Comparison of ENCODE assay signal across 8 cellular contexts in the genomic region with DNA sequence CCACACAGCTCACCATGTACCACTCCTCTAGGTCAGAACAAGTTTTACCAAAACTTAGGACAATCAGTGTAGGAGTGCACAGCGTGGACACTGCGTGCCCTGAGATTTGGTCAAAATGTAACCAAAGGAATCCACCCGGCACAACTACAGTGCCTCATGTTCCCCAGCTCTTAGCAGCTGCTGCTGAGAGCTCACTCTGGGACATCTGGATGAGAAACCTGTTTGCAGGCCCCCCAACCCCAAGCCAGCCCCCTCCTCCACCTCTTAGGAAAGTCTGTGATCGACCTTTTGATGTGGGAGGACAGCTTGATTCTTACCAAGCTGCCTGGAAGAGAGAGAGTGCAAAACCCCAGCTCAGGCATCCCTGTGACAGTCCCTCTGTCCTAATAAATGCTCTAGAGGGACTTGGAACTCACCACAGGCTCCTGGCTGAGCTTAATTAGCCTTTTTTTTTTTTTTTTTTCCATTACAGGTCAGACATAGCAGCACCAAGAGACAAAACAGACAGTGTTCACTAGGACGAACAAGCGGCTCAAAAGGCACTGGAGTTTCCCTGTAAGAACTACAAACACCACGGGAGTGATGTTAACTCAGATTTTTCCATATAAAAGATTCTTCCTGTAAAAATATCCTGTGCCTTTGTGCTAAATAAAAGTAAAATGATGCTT.
A peak's percentile ranks its signal among the peaks of the same experiment; 100 is the strongest.
DNase-seq lines count a peak whose midpoint lies in the region; ATAC-seq and TF ChIP-seq lines count a peak whose summit lies in the region.

No MANE protein-coding gene starts in this region.

- no peak for TF ChIP-seq POLR2A in upper lobe of left lung (IDR thresholded peaks at IDR 0.05)

- no peaks in the 10 kb centered on the region for H3K9me3 ChIP-seq in endocrine pancreas (ENCODE audit: control insufficient read depth, low read length)
- H3K9me3 ChIP-seq in mesodermal cell (ENCODE audit: control insufficient read depth, low read length) = no peaks in the 10 kb centered on the region
- H3K9me3 ChIP-seq in upper lobe of left lung = no peaks in the 10 kb centered on the region

- H3K4me1 ChIP-seq in endocrine pancreas (ENCODE audit: control insufficient read depth, insufficient read depth, low read length) = peaks cover 12% of the 10 kb centered on the region
- peaks cover 64% of the 10 kb centered on the region for H3K4me1 ChIP-seq in mesodermal cell (ENCODE audit: control insufficient read depth, insufficient read depth, low read length, poor library complexity, severe bottlenecking)
- peaks cover 64 to 90% (median 85%) of the 10 kb centered on the region in 4 donors for H3K4me1 ChIP-seq in upper lobe of left lung

- WGBS in mesodermal cell (ENCODE audit: insufficient coverage in 2 of 2), 2 experiments = 66 to 76% methylated on average over 3 of the region's 7 CpGs
- 57 to 60% methylated on average over 7 of the region's 7 CpGs for WGBS in upper lobe of left lung, 2 donors

- H3K4me3 ChIP-seq in endocrine pancreas (ENCODE audit: control insufficient read depth, insufficient read depth, low read length) = peak overlapping the region; percentile 92
- H3K4me3 ChIP-seq in mesodermal cell (ENCODE audit: extremely low read depth, insufficient read depth, low read length, poor library complexity, severe bottlenecking) = peak overlapping the region; percentile 40
- H3K4me3 ChIP-seq in upper lobe of left lung = peak overlapping the region; percentile 13 to 62 (median 48)

- DNase-seq in NCI-H82 (lab: John Stamatoyannopoulos, UW) (peak; percentile 45), NCI-H82 treated with DMSO at 0.1 percent for 48 hours (lab: John Stamatoyannopoulos, UW; ENCODE audit: unreplicated experiment) (no peak), upper lobe of left lung (no peak), NCI-H774 (lab: John Stamatoyannopoulos, UW) (no peak)

- peak overlapping the region; percentile 93 for H3K27ac ChIP-seq in mesodermal cell (ENCODE audit: low read depth, low read length, severe bottlenecking)
- H3K27ac ChIP-seq in upper lobe of left lung = peak overlapping the region; percentile 80 to 90 (median 82)

- TF ChIP-seq CTCF in upper lobe of left lung (IDR thresholded peaks at IDR 0.05) = no peak

- H3K27me3 ChIP-seq in endocrine pancreas (ENCODE audit: control insufficient read depth, insufficient read depth, low read length) = no peaks in the 10 kb centered on the region
- H3K27me3 ChIP-seq in upper lobe of left lung = no peaks in the 10 kb centered on the region

- no peak for TF ChIP-seq EP300 in upper lobe of left lung (IDR thresholded peaks at IDR 0.05)

- no peak for ATAC-seq in upper lobe of left lung (ENCODE audit: low FRiP score in 2 of 2)
- ATAC-seq in GM19351 (IDR thresholded peaks at IDR 0.05; ENCODE audit: unreplicated experiment) = no peak
- no peak for ATAC-seq in HG02981 (IDR thresholded peaks at IDR 0.05; ENCODE audit: unreplicated experiment)

- H3K36me3 ChIP-seq in endocrine pancreas (ENCODE audit: control insufficient read depth, insufficient read depth, low read length) (no peaks in the 10 kb centered on the region), mesodermal cell (ENCODE audit: control insufficient read depth, insufficient read depth, low read length) (peaks cover 33% of the 10 kb centered on the region), upper lobe of left lung (no peaks in the 10 kb centered on the region)

- peak overlapping the region; percentile 23 for H3K9ac ChIP-seq in endocrine pancreas (ENCODE audit: control insufficient read depth, insufficient read depth, low read length)

Comparison
In these comparisons a context has a peak if more than half of its experiments do, and no peak if none do; other contexts are left out.
1. H3K4me3 ChIP-seq: peak in every context shown above with its lines; median percentile 92 in endocrine pancreas; 48 in upper lobe of left lung; 40 in mesodermal cell.